8 cellular contexts compared by ENCODE assay signal in the genomic region with DNA sequence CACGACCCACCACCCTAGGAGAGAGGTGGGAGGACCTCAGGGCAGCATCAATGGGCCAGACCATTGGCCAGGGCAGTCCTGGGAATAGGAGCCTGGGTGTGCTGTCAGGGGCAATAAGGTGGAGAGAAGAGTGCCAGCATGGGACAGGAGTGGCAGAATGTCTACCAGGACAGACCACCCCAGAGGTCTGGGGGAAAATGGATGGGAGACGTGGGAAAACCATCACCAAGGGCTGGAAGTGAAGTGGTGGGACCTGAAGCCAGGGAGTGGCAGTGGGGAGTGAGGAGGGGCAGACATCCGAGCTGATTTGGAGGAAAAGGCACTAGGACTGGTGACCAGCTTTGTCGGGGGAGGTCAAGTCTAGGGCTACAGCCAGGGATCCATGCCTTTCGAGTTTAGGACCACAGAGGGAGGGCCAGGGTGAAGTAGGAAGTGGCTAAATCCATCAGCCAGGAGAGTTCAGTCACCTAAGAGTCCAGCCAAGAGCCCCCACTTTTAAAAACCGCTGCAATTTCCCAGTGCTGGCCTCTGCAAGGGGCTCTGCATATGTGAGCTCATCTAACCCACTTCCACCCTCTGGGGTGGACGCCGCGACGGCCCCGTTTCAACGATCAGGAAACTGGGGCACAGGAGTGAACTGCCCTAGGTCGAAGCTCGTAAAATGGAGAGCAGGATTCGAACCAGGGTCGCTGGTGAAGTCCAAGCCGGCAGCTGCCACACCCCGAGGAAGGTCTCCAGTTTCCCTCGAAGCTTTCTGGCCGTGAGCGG. TPM values are rescaled to one million over a fixed set of nuclear protein-coding genes. Genes with fewer than 3 reads are reported as not detected.
DNase-seq lines count a peak whose midpoint lies in the region; ATAC-seq lines count a peak whose summit lies in the region.

No MANE protein-coding gene starts in this region.

- peak overlapping the region; percentile 33 for H3K9ac ChIP-seq in endocrine pancreas (ENCODE audit: control insufficient read depth, insufficient read depth, low read length)

- H3K4me3 ChIP-seq in ACC112 (ENCODE audit: low read depth, low read length) = peak overlapping the region; percentile 96
- no peak overlapping the region for H3K4me3 ChIP-seq in endocrine pancreas (ENCODE audit: control insufficient read depth, insufficient read depth, low read length)

- peak; percentile 12 to 16 for DNase-seq in Kasumi-1 (lab: John Stamatoyannopoulos, UW)
- peak; percentile 28 for DNase-seq in myocyte (ENCODE audit: low read depth)
- DNase-seq in HUDEP-2 (lab: John Stamatoyannopoulos, UW; ENCODE audit: unreplicated experiment in 76 of 76) = no peak
- no peak for DNase-seq in G401 (ENCODE audit: low spot score)

- peaks cover 43% of the 10 kb centered on the region for H3K79me2 ChIP-seq in ACC112 (ENCODE audit: control insufficient read depth, insufficient read depth, low read length, unreplicated experiment)

- H3K27ac ChIP-seq in ACC112 (ENCODE audit: low read depth, low read length) = peak overlapping the region; percentile 52; the same call in 1 of the 2 replicates

- H3K9me3 ChIP-seq in endocrine pancreas (ENCODE audit: control insufficient read depth, low read length) = no peaks in the 10 kb centered on the region

- H2AFZ ChIP-seq in ACC112 (ENCODE audit: low read length, unreplicated experiment) = peak overlapping the region; percentile 96

- H3K27me3 ChIP-seq in ACC112 (ENCODE audit: insufficient read depth, low read length) (no peaks in the 10 kb centered on the region), endocrine pancreas (ENCODE audit: control insufficient read depth, insufficient read depth, low read length) (no peaks in the 10 kb centered on the region)

- peaks cover 14% of the 10 kb centered on the region for H3K36me3 ChIP-seq in ACC112 (ENCODE audit: insufficient read depth, low read length)
- H3K36me3 ChIP-seq in endocrine pancreas (ENCODE audit: control insufficient read depth, insufficient read depth, low read length) = no peaks in the 10 kb centered on the region

- H3K4me1 ChIP-seq in ACC112 (ENCODE audit: control insufficient read depth, insufficient read depth, low read length, unreplicated experiment) (peaks cover 40% of the 10 kb centered on the region), endocrine pancreas (ENCODE audit: control insufficient read depth, insufficient read depth, low read length) (no peaks in the 10 kb centered on the region)

- in situ Hi-C loops in G401 (cut with HindIII; ENCODE audit: low sequenced_read_pairs) = no loop called here

- ATAC-seq in HG02870 (IDR thresholded peaks at IDR 0.05; ENCODE audit: unreplicated experiment) (no peak), GM21825 (IDR thresholded peaks at IDR 0.05; ENCODE audit: unreplicated experiment) (no peak)

RNA-seq across cellular contexts. Expression of gene EVC2, which starts 0.8 kb away (rescaled TPM):
- 10.8 and 11.6 TPM in 2 replicates for total RNA-seq in myocyte
- 7.0 TPM for polyA plus RNA-seq in myocyte (2012)
- total RNA-seq in G401 (2014; rRNA removed; shearing (Covaris generic)) = 3.6 and 4.9 TPM in 2 replicates

RNA-seq across cellular contexts. Expression of gene EVC, which starts 3.5 kb away (rescaled TPM):
- 74.5 and 82.9 TPM in 2 replicates for total RNA-seq in myocyte
- 40.7 TPM for polyA plus RNA-seq in myocyte (2012)
- 10.2 and 21.0 TPM in 2 replicates for total RNA-seq in G401 (2014; rRNA removed; shearing (Covaris generic))

Comparison
In these comparisons a context has a peak if more than half of its experiments do, and no peak if none do; other contexts are left out.
1. DNase-seq: peak in Kasumi-1 (2 of 2) and myocyte (single experiment); none in HUDEP-2 (0 of 76) and G401 (single experiment).